9 cellular contexts compared by ENCODE assay signal in the genomic region with DNA sequence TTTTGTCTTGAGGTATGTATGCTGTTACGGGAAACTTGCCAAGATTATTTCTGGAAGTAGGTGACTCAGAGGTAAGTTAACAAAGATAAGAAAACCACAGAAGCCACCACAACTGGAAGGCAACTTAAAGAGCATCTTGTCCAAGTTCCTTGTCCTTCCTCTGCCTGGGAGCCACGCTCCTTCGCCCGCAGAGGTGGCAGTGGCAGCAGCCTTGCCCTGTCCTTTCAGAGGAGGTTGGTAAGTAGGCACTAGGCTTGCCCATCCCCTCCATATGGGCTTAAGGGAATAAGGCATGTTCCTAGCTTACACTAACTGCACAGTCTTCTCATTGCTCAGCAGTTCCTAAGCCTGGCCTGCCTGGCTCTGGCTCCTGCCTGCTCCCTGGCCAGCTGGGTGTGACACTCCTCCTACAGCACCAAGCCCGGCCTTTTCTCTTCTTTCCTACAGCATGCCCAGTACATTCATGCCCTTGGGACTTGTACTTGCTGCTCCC. TPM values are rescaled to one million over a fixed set of nuclear protein-coding genes. Genes with fewer than 3 reads are reported as not detected.
DNase-seq lines count a peak whose midpoint lies in the region; TF ChIP-seq lines count a peak whose summit lies in the region.
"Had no signal": no experiment of that assay in that cellular context is flagged by ENCODE, and none has a peak within 500 bp of the region (broad histone marks: within the 10 kb centered on the region; RNA-seq: fewer than 3 reads in every experiment).

No MANE protein-coding gene starts in this region.

- H2BK120ac ChIP-seq in H9 (ENCODE audit: low read depth, low read length, poor library complexity, severe bottlenecking), result no peak overlapping the region

- no peak overlapping the region for H4K5ac ChIP-seq in H9 (ENCODE audit: insufficient read length, low read depth, low read length)

- H3K9me3 ChIP-seq in H9 (ENCODE audit: control insufficient read depth, low read depth, low read length) (no peaks in the 10 kb centered on the region), SJSA1 (replicated peaks) (no peaks in the 10 kb centered on the region), fibroblast of lung (ENCODE audit: control insufficient read depth, insufficient read depth, low read depth, low read length) (no peaks in the 10 kb centered on the region), skeletal muscle satellite cell (replicated peaks; ENCODE audit: low read length) (no peaks in the 10 kb centered on the region)

- H3K18ac ChIP-seq in H9 (ENCODE audit: insufficient read length, low read depth, low read length), result no peak overlapping the region

- no peak overlapping the region for H3K14ac ChIP-seq in H9 (ENCODE audit: insufficient read depth, low read length)

- no peaks in the 10 kb centered on the region for H3K79me1 ChIP-seq in H9 (ENCODE audit: insufficient read depth, low read depth, low read length, poor library complexity, severe bottlenecking)

- no peak overlapping the region for H4K8ac ChIP-seq in H9 (replicated peaks; ENCODE audit: insufficient read length, low read depth, low read length)

- H4K20me1 ChIP-seq in H9 (ENCODE audit: control insufficient read depth, insufficient read depth, insufficient read length), result no peaks in the 10 kb centered on the region
- no peaks in the 10 kb centered on the region for H4K20me1 ChIP-seq in fibroblast of lung (ENCODE audit: control insufficient read depth, extremely low read depth, insufficient read depth, low read length)

- peaks cover 22 to 23% of the 10 kb centered on the region in 2 experiments for H3K4me1 Mint-ChIP-seq in H9

- H2AK5ac ChIP-seq in H9 (ENCODE audit: insufficient read length, low read length), result no peak overlapping the region

- H3K4me2 ChIP-seq in H9 (ENCODE audit: insufficient read depth, insufficient read length, low read length) (no peak overlapping the region), fibroblast of lung (ENCODE audit: extremely low read depth, insufficient read depth, low read length) (peak overlapping the region; percentile 73), skeletal muscle satellite cell (ENCODE audit: low read length) (peak overlapping the region; percentile 71)

- H2BK12ac ChIP-seq in H9 (ENCODE audit: insufficient read length, low read depth, low read length), result no peak overlapping the region

- H3K23ac ChIP-seq in H9 (ENCODE audit: insufficient read length, low read depth, low read length), result no peak overlapping the region

- H3K9ac ChIP-seq in H9 (ENCODE audit: extremely low read depth, insufficient read length, low read length) (no peak overlapping the region), fibroblast of lung (ENCODE audit: insufficient read depth, low read length) (no peak overlapping the region), skeletal muscle satellite cell (ENCODE audit: low read depth, low read length) (no peak overlapping the region)

- H2BK20ac ChIP-seq in H9 (ENCODE audit: low read depth, low read length, poor library complexity, severe bottlenecking), result no peak overlapping the region

- H3K36me3 Mint-ChIP-seq in H9 (ENCODE audit: insufficient read depth in 1 of 3, low read depth in 3 of 3), result no peaks in the 10 kb centered on the region; a peak in 2 of 7 replicates

- no CpG with 5 or more reads among the region's 5 CpGs for WGBS in H9 (ENCODE audit: extremely low coverage, insufficient read length, low lambda C conversion rate)

- no peak overlapping the region for H3K4ac ChIP-seq in H9 (ENCODE audit: low read depth, low read length)

- no peak overlapping the region for H2BK15ac ChIP-seq in H9 (ENCODE audit: low read depth, low read length)

- no peak overlapping the region for H3K56ac ChIP-seq in H9 (ENCODE audit: insufficient read length, low read depth, low read length)

- H4K91ac ChIP-seq in H9 (ENCODE audit: insufficient read length, low read depth, low read length), result no peak overlapping the region

- H3K27me3 ChIP-seq in H9 (ENCODE audit: insufficient read depth, low read length) (no peaks in the 10 kb centered on the region), SJSA1 (replicated peaks) (no peaks in the 10 kb centered on the region), fibroblast of lung (ENCODE audit: control insufficient read depth, insufficient read depth, low read length) (peaks cover 3% of the 10 kb centered on the region), skeletal muscle satellite cell (ENCODE audit: control insufficient read depth, insufficient read depth, low read length) (no peaks in the 10 kb centered on the region)

- no peaks in the 10 kb centered on the region for H3K36me3 ChIP-seq in SJSA1
- H3K36me3 ChIP-seq in fibroblast of lung (ENCODE audit: control insufficient read depth, insufficient read depth, low read length), result no peaks in the 10 kb centered on the region
- no peaks in the 10 kb centered on the region for H3K36me3 ChIP-seq in skeletal muscle satellite cell (ENCODE audit: insufficient read depth, low read length)

- TF ChIP-seq CTCF in H9 (conservative IDR thresholded peaks at IDR 0.05) (no peak), fibroblast of lung (conservative IDR thresholded peaks at IDR 0.05 in 1 of 2, IDR thresholded peaks at IDR 0.05 in 1 of 2; ENCODE audit: low read depth in 1 of 2, low read length in 2 of 2) (no peak)

- H2BK5ac ChIP-seq in H9 (ENCODE audit: insufficient read length, low read length), result no peak overlapping the region

- peaks cover 33% of the 10 kb centered on the region for H3K27me3 Mint-ChIP-seq in H9 (ENCODE audit: low read depth)

- H3K27ac ChIP-seq in H9 (ENCODE audit: insufficient read length, low read depth, low read length) (no peak overlapping the region), SJSA1 (peak overlapping the region; percentile 34; the same call in 1 of the 2 replicates), fibroblast of lung (ENCODE audit: insufficient read depth, low read length) (peak overlapping the region; percentile 64)

- H2AFZ ChIP-seq in H9 (ENCODE audit: low read length), result no peak overlapping the region
- H2AFZ ChIP-seq in fibroblast of lung (ENCODE audit: low read length), result no peak overlapping the region

- H3K27ac Mint-ChIP-seq in H9, result no peak overlapping the region
- H3K27ac Mint-ChIP-seq: activated T-helper 2 cell treated with anti-CD3 and anti-CD28 coated beads, Interferon-gamma antibody, Interleukin-2, Interleukin-4, amounts not matched to agents 10 μg/mL and 5 μg/mL and 100 μg/mL, durations not matched to agents 14 hours and 24 hours and 36 hours had no signal

- H3K9me3 Mint-ChIP-seq in H9, result no peaks in the 10 kb centered on the region; a peak in 1 of 5 replicates
- H3K9me3 Mint-ChIP-seq: activated T-helper 2 cell treated with anti-CD3 and anti-CD28 coated beads, Interferon-gamma antibody, Interleukin-2, Interleukin-4, amounts not matched to agents 10 μg/mL and 5 μg/mL and 100 μg/mL, durations not matched to agents 14 hours and 24 hours and 36 hours had no signal

- H3K4me3 Mint-ChIP-seq in H9, result no peak overlapping the region

- H3K4me1 ChIP-seq in H9 (ENCODE audit: insufficient read depth, low read length) (peaks cover 3% of the 10 kb centered on the region; the same call in 1 of the 2 replicates), SJSA1 (replicated peaks) (peaks cover 47% of the 10 kb centered on the region), fibroblast of lung (ENCODE audit: control insufficient read depth, extremely low read depth, insufficient read depth, low read length) (peaks cover 24% of the 10 kb centered on the region), skeletal muscle satellite cell (ENCODE audit: control insufficient read depth, insufficient read depth, low read length) (peaks cover 51% of the 10 kb centered on the region)

- DNase-seq in H9, result peak; percentile 4
- peak; percentile 56 to 80 for DNase-seq in SJSA1 (ENCODE audit: low read depth in 1 of 2, low spot score in 2 of 2)
- peak; percentile 95 to 99 for DNase-seq in fibroblast of lung (ENCODE audit: low read depth in 2 of 2)
- no peak for DNase-seq in NCI-H510A treated with DMSO at 0.1 percent for 48 hours (lab: John Stamatoyannopoulos, UW)
- DNase-seq in NCI-H187 (lab: John Stamatoyannopoulos, UW), result no peak
- DNase-seq in hypothalamus (lab: John Stamatoyannopoulos, UW), result no peak
- no peak for DNase-seq in middle frontal gyrus (ENCODE audit: extremely low spot score, low spot score)

- H3K79me2 ChIP-seq in H9 (ENCODE audit: insufficient read depth, low read length) (no peaks in the 10 kb centered on the region), fibroblast of lung (ENCODE audit: control insufficient read depth, insufficient read depth, low read length) (no peaks in the 10 kb centered on the region)

- H3T11ph ChIP-seq in H9 (ENCODE audit: low read length), result no peak overlapping the region

- H3K4me3 ChIP-seq in SJSA1 (no peak overlapping the region), fibroblast of lung (replicated peaks in 1 of 4; ENCODE audit: control extremely low read depth in 1 of 4, insufficient read depth in 1 of 4, low read depth in 3 of 4, low read length in 4 of 4) (no peak overlapping the region), skeletal muscle satellite cell (ENCODE audit: low read length) (peak overlapping the region; percentile 35)

- no peaks in the 10 kb centered on the region for H3K23me2 ChIP-seq in H9 (ENCODE audit: insufficient read length, low read depth, low read length, poor library complexity, severe bottlenecking)

RNA-seq across cellular contexts. Expression of a gene that starts 48.0 kb away (rescaled TPM):
- total RNA-seq in H9 (2021) (12.3 and 14.8 TPM in 2 replicates), fibroblast of lung (0.51 and 0.83 TPM in 2 replicates)
- total RNA-seq in SJSA1 (2014; rRNA removed; shearing (Covaris generic)), result 0.06 and 0.18 TPM in 2 replicates
- 1.5 and 2.1 TPM in 2 replicates for polyA plus RNA-seq in fibroblast of lung
- 1.9 and 2.9 TPM in 2 replicates for polyA plus RNA-seq in fibroblast of lung (2012)
- polyA minus RNA-seq in fibroblast of lung (ENCODE audit: low replicate concordance), result 0.08 and 1.8 TPM in 2 replicates
- 0.44 and 1.8 TPM in 2 replicates for total RNA-seq in skeletal muscle satellite cell (2012; rRNA removed)

Comparison
In these comparisons a context has a peak if more than half of its experiments do, and no peak if none do; other contexts are left out.
1. DNase-seq: peak in H9 (single experiment), SJSA1 (2 of 2) and fibroblast of lung (2 of 2); none in NCI-H510A treated with DMSO at 0.1 percent for 48 hours (single experiment), NCI-H187 (0 of 2), hypothalamus (0 of 51) and middle frontal gyrus (single experiment).